Comparison of ENCODE assay signal across 16 cellular contexts in genomic region chr14:102998393-102998792, GRCh38.
"Had no signal": no experiment of that assay in that cellular context is flagged by ENCODE, and none has a peak within 500 bp of the region (broad histone marks: within the 10 kb centered on the region; RNA-seq: fewer than 3 reads in every experiment).

No MANE protein-coding gene starts in this region.

- ATAC-seq: activated naive CD4-positive, alpha-beta T cell treated with anti-CD3 and anti-CD28 coated beads, Interleukin-2, amount 50 U/mL, for 72 hours; activated T-cell treated with anti-CD3 and anti-CD28 coated beads, Interleukin-2, amount 50 U/mL, for 4 hours; natural killer cell; WTC11 had no signal

- H3K27me3 ChIP-seq: right atrium auricular region, tibial nerve, vagina had no signal

- DNase-seq: activated CD4-positive, alpha-beta memory T cell treated with anti-CD3 and anti-CD28 coated beads, Interleukin-2, amount 10 ng/mL, durations not matched to agents 7 days and 5 days; activated CD4-positive, alpha-beta T cell treated with anti-CD3 and anti-CD28 coated beads for 4 hours; activated effector memory CD4-positive, alpha-beta T cell treated with anti-CD3 and anti-CD28 coated beads, Interleukin-2, amount 50 U/mL, for 16 hours; activated T-cell treated with anti-CD3 and anti-CD28 coated beads, Interleukin-2, amount 50 U/mL, for 4 hours; amniotic stem cell; mesendoderm; natural killer cell; nucleus accumbens; stimulated activated CD4-positive, alpha-beta T cell treated with anti-CD3 and anti-CD28 coated beads, Interleukin-4, amount 100 ng/mL, for 24 hours; stimulated activated naive CD4-positive, alpha-beta T cell; substantia nigra had no signal

- H3K4me3 ChIP-seq: right atrium auricular region, tibial nerve, vagina had no signal

- H3K9me3 ChIP-seq: right atrium auricular region, tibial nerve, vagina had no signal

- H3K4me1 ChIP-seq: right atrium auricular region, tibial nerve had no signal

- H3K27ac ChIP-seq: right atrium auricular region, tibial nerve, vagina had no signal
